Comparison of ENCODE assay signal across 18 cellular contexts in genomic region chr1:227395391-227396028, GRCh38.
DNase-seq lines count a peak whose midpoint lies in the region; ATAC-seq lines count a peak whose summit lies in the region.
"Had no signal": no experiment of that assay in that cellular context is flagged by ENCODE, and none has a peak within 500 bp of the region (broad histone marks: within the 10 kb centered on the region; RNA-seq: fewer than 3 reads in every experiment).

No MANE protein-coding gene starts in this region.

- DNase-seq in AG20443 (ENCODE audit: low spot score) (peak; percentile 13), HT1080 (ENCODE audit: low read depth) (peak; percentile 48), astrocyte of the hippocampus (ENCODE audit: low read depth, low spot score) (peak; percentile 75), myocyte (ENCODE audit: low read depth) (peak; percentile 48), DMS114 treated with DMSO at 0.1 percent for 48 hours (lab: John Stamatoyannopoulos, UW; ENCODE audit: unreplicated experiment) (no peak), kidney glomerular epithelial cell (lab: John Stamatoyannopoulos, UW) (no peak)
- DNase-seq: activated CD4-positive, alpha-beta T cell treated with anti-CD3 and anti-CD28 coated beads, Interleukin-2, amount 10 ng/mL, durations not matched to agents 7 days and 5 days; activated CD8-positive, alpha-beta memory T cell treated with anti-CD3 and anti-CD28 coated beads, Interleukin-2, amount 10 ng/mL, durations not matched to agents 7 days and 5 days; activated naive CD4-positive, alpha-beta T cell treated with anti-CD3 and anti-CD28 coated beads, Interleukin-2, amount 50 U/mL, for 16 hours; anterior cingulate cortex; heart left ventricle; left cardiac atrium; NCI-H1694 treated with DMSO at 0.1 percent for 48 hours; NCI-H69; stimulated activated CD4-positive, alpha-beta T cell treated with anti-CD3 and anti-CD28 coated beads, Interleukin-1b, Interleukin-23, amount 100 ng/mL, for 48 hours; WERI-Rb-1 had no signal

- no peak for ATAC-seq in HG02610 (IDR thresholded peaks at IDR 0.05; ENCODE audit: unreplicated experiment)
- no peak for ATAC-seq in HG03280 (IDR thresholded peaks at IDR 0.05; ENCODE audit: unreplicated experiment)
- ATAC-seq: activated CD8-positive, alpha-beta memory T cell treated with anti-CD3 and anti-CD28 coated beads, Interleukin-2, amount 10 ng/mL, durations not matched to agents 7 days and 5 days; heart left ventricle; left cardiac atrium had no signal

Comparison
In these comparisons a context has a peak if more than half of its experiments do, and no peak if none do; other contexts are left out.
1. DNase-seq: peak in AG20443 (single experiment), HT1080 (single experiment), astrocyte of the hippocampus (single experiment) and myocyte (single experiment); none in DMS114 treated with DMSO at 0.1 percent for 48 hours (single experiment) and kidney glomerular epithelial cell (single experiment).